ENCODE assay signal across 1 cellular context in the genomic region with DNA sequence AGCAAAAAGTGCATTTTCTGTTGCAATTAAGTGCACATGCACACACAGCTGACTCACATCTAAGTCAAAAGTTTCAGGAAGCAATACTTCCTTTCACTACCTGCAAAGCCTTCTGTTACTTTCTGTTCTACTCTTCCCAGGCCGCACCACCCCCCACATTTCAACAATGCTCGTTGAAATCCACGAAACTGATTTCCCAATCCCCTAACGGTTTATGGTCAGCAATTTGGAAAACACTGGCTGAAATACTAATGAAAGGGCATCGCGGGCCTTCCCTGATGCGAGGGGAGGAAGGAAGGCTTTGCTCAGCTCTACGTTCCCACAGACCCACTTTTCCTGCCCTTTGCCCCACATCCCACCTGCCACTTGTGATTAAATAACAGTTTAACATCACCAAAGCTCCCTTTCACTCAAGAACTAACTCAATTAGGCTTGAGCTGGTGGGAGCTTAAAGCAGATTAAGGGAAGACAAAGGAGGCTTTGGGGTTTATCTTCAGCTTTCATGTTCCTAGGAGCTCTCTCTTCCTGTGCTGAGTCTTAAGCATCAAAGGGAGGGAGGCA.
TF ChIP-seq lines count a peak whose summit lies in the region.

No MANE protein-coding gene starts in this region.

TF ChIP-seq in HepG2, 621 proteins besides CTCF, POLR2A, EP300 and RAD21 (continued from another document and continues in another):
- TF ChIP-seq ZNF207 (IDR thresholded peaks at IDR 0.05; ENCODE audit: borderline replicate concordance) (no peak), ZNF724P (CRISPR knock-in tag; IDR thresholded peaks at IDR 0.05; ENCODE audit: borderline replicate concordance) (no peak), MIER3 (CRISPR knock-in tag; IDR thresholded peaks at IDR 0.05; ENCODE audit: borderline replicate concordance) (0 out of 2 replicates have a peak, but pooled peaks have one; percentile 58), STAT5B (CRISPR knock-in tag; IDR thresholded peaks at IDR 0.05) (no peak), PHF20 (CRISPR knock-in tag; IDR thresholded peaks at IDR 0.05) (no peak), ZNF709 (CRISPR knock-in tag; IDR thresholded peaks at IDR 0.05) (no peak), GZF1 (CRISPR knock-in tag; IDR thresholded peaks at IDR 0.05) (no peak), IRX3 (CRISPR knock-in tag; IDR thresholded peaks at IDR 0.05; ENCODE audit: borderline replicate concordance, low read depth) (no peak), ZNF180 (CRISPR knock-in tag; IDR thresholded peaks at IDR 0.05; ENCODE audit: borderline replicate concordance, low read depth) (no peak), RXRB (CRISPR knock-in tag; IDR thresholded peaks at IDR 0.05; ENCODE audit: borderline replicate concordance) (peak; percentile 20), ONECUT2 (CRISPR knock-in tag; IDR thresholded peaks at IDR 0.05) (0 out of 2 replicates have a peak, but pooled peaks have one; percentile 19), MED1 (CRISPR knock-in tag; IDR thresholded peaks at IDR 0.05) (peak; percentile 60), SMAD9 (CRISPR knock-in tag; IDR thresholded peaks at IDR 0.05) (no peak), KDM5B (CRISPR knock-in tag; IDR thresholded peaks at IDR 0.05; ENCODE audit: borderline replicate concordance) (no peak), EZH2 (conservative IDR thresholded peaks at IDR 0.05; ENCODE audit: low read depth, low read length) (no peak), ZNF713 (CRISPR knock-in tag; IDR thresholded peaks at IDR 0.05) (no peak), NFYC (CRISPR knock-in tag; IDR thresholded peaks at IDR 0.05) (no peak), ZNF546 (CRISPR knock-in tag; conservative IDR thresholded peaks at IDR 0.05) (no peak), SOX6 (IDR thresholded peaks at IDR 0.05) (no peak), SOX6 (CRISPR knock-in tag; IDR thresholded peaks at IDR 0.05) (peak; percentile 80), SATB2 (CRISPR knock-in tag; IDR thresholded peaks at IDR 0.05) (no peak), ZEB1 (IDR thresholded peaks at IDR 0.05; ENCODE audit: insufficient replicate concordance, low read depth) (no peak), ZNF782 (CRISPR knock-in tag; IDR thresholded peaks at IDR 0.05; ENCODE audit: borderline replicate concordance) (no peak), ZNF558 (CRISPR knock-in tag; IDR thresholded peaks at IDR 0.05; ENCODE audit: borderline replicate concordance) (no peak), GATAD2A (CRISPR knock-in tag; IDR thresholded peaks at IDR 0.05) (peak; percentile 87), TCF12 (IDR thresholded peaks at IDR 0.05) (no peak), TCF12 (CRISPR knock-in tag; IDR thresholded peaks at IDR 0.05) (no peak), RFX5 (IDR thresholded peaks at IDR 0.05; ENCODE audit: low read depth, low read length) (no peak), CBFB (CRISPR knock-in tag; IDR thresholded peaks at IDR 0.05) (no peak), DR1 (CRISPR knock-in tag; IDR thresholded peaks at IDR 0.05) (no peak), SRY (CRISPR knock-in tag; IDR thresholded peaks at IDR 0.05) (no peak)
- TF ChIP-seq, protein P1, sequence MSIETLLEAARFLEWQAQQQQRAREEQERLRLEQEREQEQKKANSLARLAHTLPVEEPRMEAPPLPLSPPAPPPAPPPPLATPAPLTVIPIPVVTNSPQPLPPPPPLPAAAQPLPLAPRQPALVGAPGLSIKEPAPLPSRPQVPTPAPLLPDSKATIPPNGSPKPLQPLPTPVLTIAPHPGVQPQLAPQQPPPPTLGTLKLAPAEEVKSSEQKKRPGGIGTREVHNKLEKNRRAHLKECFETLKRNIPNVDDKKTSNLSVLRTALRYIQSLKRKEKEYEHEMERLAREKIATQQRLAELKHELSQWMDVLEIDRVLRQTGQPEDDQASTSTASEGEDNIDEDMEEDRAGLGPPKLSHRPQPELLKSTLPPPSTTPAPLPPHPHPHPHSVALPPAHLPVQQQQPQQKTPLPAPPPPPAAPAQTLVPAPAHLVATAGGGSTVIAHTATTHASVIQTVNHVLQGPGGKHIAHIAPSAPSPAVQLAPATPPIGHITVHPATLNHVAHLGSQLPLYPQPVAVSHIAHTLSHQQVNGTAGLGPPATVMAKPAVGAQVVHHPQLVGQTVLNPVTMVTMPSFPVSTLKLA (IDR thresholded peaks at IDR 0.05): no peak
- TF ChIP-seq, protein P2, sequence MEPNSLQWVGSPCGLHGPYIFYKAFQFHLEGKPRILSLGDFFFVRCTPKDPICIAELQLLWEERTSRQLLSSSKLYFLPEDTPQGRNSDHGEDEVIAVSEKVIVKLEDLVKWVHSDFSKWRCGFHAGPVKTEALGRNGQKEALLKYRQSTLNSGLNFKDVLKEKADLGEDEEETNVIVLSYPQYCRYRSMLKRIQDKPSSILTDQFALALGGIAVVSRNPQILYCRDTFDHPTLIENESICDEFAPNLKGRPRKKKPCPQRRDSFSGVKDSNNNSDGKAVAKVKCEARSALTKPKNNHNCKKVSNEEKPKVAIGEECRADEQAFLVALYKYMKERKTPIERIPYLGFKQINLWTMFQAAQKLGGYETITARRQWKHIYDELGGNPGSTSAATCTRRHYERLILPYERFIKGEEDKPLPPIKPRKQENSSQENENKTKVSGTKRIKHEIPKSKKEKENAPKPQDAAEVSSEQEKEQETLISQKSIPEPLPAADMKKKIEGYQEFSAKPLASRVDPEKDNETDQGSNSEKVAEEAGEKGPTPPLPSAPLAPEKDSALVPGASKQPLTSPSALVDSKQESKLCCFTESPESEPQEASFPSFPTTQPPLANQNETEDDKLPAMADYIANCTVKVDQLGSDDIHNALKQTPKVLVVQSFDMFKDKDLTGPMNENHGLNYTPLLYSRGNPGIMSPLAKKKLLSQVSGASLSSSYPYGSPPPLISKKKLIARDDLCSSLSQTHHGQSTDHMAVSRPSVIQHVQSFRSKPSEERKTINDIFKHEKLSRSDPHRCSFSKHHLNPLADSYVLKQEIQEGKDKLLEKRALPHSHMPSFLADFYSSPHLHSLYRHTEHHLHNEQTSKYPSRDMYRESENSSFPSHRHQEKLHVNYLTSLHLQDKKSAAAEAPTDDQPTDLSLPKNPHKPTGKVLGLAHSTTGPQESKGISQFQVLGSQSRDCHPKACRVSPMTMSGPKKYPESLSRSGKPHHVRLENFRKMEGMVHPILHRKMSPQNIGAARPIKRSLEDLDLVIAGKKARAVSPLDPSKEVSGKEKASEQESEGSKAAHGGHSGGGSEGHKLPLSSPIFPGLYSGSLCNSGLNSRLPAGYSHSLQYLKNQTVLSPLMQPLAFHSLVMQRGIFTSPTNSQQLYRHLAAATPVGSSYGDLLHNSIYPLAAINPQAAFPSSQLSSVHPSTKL (CRISPR knock-in tag; IDR thresholded peaks at IDR 0.05): peak; percentile 76
- TF ChIP-seq, protein P3, sequence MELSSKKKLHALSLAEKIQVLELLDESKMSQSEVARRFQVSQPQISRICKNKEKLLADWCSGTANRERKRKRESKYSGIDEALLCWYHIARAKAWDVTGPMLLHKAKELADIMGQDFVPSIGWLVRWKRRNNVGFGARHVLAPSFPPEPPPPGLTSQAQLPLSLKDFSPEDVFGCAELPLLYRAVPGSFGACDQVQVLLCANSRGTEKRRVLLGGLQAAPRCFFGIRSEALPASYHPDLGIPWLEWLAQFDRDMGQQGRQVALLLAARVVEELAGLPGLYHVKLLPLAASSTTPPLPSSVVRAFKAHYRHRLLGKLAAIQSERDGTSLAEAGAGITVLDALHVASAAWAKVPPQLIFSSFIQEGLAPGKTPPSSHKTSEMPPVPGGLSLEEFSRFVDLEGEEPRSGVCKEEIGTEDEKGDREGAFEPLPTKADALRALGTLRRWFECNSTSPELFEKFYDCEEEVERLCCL (CRISPR knock-in tag; IDR thresholded peaks at IDR 0.05; ENCODE audit: borderline replicate concordance): no peak
- TF ChIP-seq, protein P4, sequence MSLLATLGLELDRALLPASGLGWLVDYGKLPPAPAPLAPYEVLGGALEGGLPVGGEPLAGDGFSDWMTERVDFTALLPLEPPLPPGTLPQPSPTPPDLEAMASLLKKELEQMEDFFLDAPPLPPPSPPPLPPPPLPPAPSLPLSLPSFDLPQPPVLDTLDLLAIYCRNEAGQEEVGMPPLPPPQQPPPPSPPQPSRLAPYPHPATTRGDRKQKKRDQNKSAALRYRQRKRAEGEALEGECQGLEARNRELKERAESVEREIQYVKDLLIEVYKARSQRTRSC (CRISPR knock-in tag; IDR thresholded peaks at IDR 0.05; ENCODE audit: low read depth): no peak
- TF ChIP-seq, protein P5, sequence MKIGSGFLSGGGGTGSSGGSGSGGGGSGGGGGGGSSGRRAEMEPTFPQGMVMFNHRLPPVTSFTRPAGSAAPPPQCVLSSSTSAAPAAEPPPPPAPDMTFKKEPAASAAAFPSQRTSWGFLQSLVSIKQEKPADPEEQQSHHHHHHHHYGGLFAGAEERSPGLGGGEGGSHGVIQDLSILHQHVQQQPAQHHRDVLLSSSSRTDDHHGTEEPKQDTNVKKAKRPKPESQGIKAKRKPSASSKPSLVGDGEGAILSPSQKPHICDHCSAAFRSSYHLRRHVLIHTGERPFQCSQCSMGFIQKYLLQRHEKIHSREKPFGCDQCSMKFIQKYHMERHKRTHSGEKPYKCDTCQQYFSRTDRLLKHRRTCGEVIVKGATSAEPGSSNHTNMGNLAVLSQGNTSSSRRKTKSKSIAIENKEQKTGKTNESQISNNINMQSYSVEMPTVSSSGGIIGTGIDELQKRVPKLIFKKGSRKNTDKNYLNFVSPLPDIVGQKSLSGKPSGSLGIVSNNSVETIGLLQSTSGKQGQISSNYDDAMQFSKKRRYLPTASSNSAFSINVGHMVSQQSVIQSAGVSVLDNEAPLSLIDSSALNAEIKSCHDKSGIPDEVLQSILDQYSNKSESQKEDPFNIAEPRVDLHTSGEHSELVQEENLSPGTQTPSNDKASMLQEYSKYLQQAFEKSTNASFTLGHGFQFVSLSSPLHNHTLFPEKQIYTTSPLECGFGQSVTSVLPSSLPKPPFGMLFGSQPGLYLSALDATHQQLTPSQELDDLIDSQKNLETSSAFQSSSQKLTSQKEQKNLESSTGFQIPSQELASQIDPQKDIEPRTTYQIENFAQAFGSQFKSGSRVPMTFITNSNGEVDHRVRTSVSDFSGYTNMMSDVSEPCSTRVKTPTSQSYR (CRISPR knock-in tag; IDR thresholded peaks at IDR 0.05; ENCODE audit: borderline replicate concordance): peak; percentile 92
- TF ChIP-seq, protein P6, sequence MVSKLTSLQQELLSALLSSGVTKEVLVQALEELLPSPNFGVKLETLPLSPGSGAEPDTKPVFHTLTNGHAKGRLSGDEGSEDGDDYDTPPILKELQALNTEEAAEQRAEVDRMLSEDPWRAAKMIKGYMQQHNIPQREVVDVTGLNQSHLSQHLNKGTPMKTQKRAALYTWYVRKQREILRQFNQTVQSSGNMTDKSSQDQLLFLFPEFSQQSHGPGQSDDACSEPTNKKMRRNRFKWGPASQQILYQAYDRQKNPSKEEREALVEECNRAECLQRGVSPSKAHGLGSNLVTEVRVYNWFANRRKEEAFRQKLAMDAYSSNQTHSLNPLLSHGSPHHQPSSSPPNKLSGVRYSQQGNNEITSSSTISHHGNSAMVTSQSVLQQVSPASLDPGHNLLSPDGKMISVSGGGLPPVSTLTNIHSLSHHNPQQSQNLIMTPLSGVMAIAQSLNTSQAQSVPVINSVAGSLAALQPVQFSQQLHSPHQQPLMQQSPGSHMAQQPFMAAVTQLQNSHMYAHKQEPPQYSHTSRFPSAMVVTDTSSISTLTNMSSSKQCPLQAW (CRISPR knock-in tag; IDR thresholded peaks at IDR 0.05): peak; percentile 45; the same call in 1 of the 2 replicates
- TF ChIP-seq, protein P7, sequence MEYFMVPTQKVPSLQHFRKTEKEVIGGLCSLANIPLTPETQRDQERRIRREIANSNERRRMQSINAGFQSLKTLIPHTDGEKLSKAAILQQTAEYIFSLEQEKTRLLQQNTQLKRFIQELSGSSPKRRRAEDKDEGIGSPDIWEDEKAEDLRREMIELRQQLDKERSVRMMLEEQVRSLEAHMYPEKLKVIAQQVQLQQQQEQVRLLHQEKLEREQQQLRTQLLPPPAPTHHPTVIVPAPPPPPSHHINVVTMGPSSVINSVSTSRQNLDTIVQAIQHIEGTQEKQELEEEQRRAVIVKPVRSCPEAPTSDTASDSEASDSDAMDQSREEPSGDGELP (IDR thresholded peaks at IDR 0.05; ENCODE audit: borderline replicate concordance, low read depth): peak; percentile 80; the same call in 1 of the 2 replicates
- TF ChIP-seq, protein P8, sequence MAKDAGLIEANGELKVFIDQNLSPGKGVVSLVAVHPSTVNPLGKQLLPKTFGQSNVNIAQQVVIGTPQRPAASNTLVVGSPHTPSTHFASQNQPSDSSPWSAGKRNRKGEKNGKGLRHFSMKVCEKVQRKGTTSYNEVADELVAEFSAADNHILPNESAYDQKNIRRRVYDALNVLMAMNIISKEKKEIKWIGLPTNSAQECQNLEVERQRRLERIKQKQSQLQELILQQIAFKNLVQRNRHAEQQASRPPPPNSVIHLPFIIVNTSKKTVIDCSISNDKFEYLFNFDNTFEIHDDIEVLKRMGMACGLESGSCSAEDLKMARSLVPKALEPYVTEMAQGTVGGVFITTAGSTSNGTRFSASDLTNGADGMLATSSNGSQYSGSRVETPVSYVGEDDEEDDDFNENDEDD (CRISPR knock-in tag; IDR thresholded peaks at IDR 0.05; ENCODE audit: borderline replicate concordance): no peak
- TF ChIP-seq, protein P9, sequence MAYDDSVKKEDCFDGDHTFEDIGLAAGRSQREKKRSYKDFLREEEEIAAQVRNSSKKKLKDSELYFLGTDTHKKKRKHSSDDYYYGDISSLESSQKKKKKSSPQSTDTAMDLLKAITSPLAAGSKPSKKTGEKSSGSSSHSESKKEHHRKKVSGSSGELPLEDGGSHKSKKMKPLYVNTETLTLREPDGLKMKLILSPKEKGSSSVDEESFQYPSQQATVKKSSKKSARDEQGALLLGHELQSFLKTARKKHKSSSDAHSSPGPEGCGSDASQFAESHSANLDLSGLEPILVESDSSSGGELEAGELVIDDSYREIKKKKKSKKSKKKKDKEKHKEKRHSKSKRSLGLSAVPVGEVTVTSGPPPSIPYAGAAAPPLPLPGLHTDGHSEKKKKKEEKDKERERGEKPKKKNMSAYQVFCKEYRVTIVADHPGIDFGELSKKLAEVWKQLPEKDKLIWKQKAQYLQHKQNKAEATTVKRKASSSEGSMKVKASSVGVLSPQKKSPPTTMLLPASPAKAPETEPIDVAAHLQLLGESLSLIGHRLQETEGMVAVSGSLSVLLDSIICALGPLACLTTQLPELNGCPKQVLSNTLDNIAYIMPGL (CRISPR knock-in tag; IDR thresholded peaks at IDR 0.05; ENCODE audit: borderline replicate concordance in 1 of 2, low read depth in 1 of 2): no peak
